Comparison of ENCODE assay signal across 9 cellular contexts in genomic region chr5:106269252-106269843, GRCh38.
A peak's percentile ranks its signal among the peaks of the same experiment; 100 is the strongest.
DNase-seq lines count a peak whose midpoint lies in the region; ATAC-seq and TF ChIP-seq lines count a peak whose summit lies in the region.
"Had no signal": no experiment of that assay in that cellular context is flagged by ENCODE, and none has a peak within 500 bp of the region (broad histone marks: within the 10 kb centered on the region; RNA-seq: fewer than 3 reads in every experiment).

No MANE protein-coding gene starts in this region.

- TF ChIP-seq POLR2A in thyroid gland (IDR thresholded peaks at IDR 0.05) = no peak

- H3K27ac Mint-ChIP-seq in MCF 10A (ENCODE audit: low read depth, unreplicated experiment) = no peak overlapping the region

- H3K27ac ChIP-seq in KMS-11 (no peak overlapping the region), mesenchymal stem cell (ENCODE audit: low read length, poor library complexity, severe bottlenecking) (no peak overlapping the region), thyroid gland (no peak overlapping the region)

- H3K4me2 ChIP-seq in KMS-11 = no peak overlapping the region
- H3K4me2 ChIP-seq in mesenchymal stem cell (ENCODE audit: low read length, poor library complexity, severe bottlenecking) = no peak overlapping the region

- H3K4ac ChIP-seq in mesenchymal stem cell (ENCODE audit: low read depth in 1 of 2, low read length in 2 of 2) = no peak overlapping the region

- H3K9me3 ChIP-seq in mesenchymal stem cell (ENCODE audit: control insufficient read depth, low read length) = no peaks in the 10 kb centered on the region
- H3K9me3 ChIP-seq in thyroid gland = no peaks in the 10 kb centered on the region

- H2AK5ac ChIP-seq in mesenchymal stem cell (ENCODE audit: low read length, severe bottlenecking) = no peak overlapping the region

- H3K27me3 Mint-ChIP-seq in MCF 10A (ENCODE audit: insufficient read depth, unreplicated experiment) = no peaks in the 10 kb centered on the region

- no peak overlapping the region for H4K91ac ChIP-seq in mesenchymal stem cell (ENCODE audit: low read length)

- no peak overlapping the region for H3K9ac ChIP-seq in KMS-11
- H3K9ac ChIP-seq in mesenchymal stem cell (ENCODE audit: low read length) = no peak overlapping the region

- H4K20me1 ChIP-seq in KMS-11 (ENCODE audit: insufficient read depth) = no peaks in the 10 kb centered on the region

- no peaks in the 10 kb centered on the region for H3K79me2 ChIP-seq in KMS-11 (ENCODE audit: insufficient read depth, low read depth)

- H3K36me3 Mint-ChIP-seq in MCF 10A (ENCODE audit: insufficient read depth, unreplicated experiment) = no peaks in the 10 kb centered on the region

- H3K79me1 ChIP-seq in mesenchymal stem cell (replicated peaks; ENCODE audit: low read length, poor library complexity, severe bottlenecking) = no peaks in the 10 kb centered on the region

- TF ChIP-seq CTCF in KMS-11 (conservative IDR thresholded peaks at IDR 0.05; ENCODE audit: low read depth, low read length) (peak; percentile 55), MCF 10A (IDR thresholded peaks at IDR 0.05; ENCODE audit: unreplicated experiment) (peak; percentile 57), thyroid gland (IDR thresholded peaks at IDR 0.05) (peak in 1 of 6 experiments; percentile 29)

- no peak overlapping the region for H2BK120ac ChIP-seq in mesenchymal stem cell (ENCODE audit: low read depth, low read length)

- H2BK15ac ChIP-seq in mesenchymal stem cell (ENCODE audit: low read depth, poor library complexity, severe bottlenecking) = no peak overlapping the region

- no TSS peak for BruUV-seq in MCF 10A (replicated peaks; lab: Mats Ljungman, UMichigan)

- no peak overlapping the region for H2BK5ac ChIP-seq in mesenchymal stem cell (ENCODE audit: low read depth, low read length, poor library complexity, severe bottlenecking)

- CTCF ChIA-PET in MCF 10A (lab: Yijun Ruan, JAX) = interaction anchor here (0.6 to 2.6 kb wide), 37 partner anchors 9 to 1407 kb away, joined by 3 to 15 read pairs (median 3); no protein-coding TSS in a partner anchor

- H3K4me1 Mint-ChIP-seq in MCF 10A (ENCODE audit: insufficient read depth, unreplicated experiment) = no peaks in the 10 kb centered on the region

- ATAC-seq in stimulated activated naive CD8-positive, alpha-beta T cell treated with anti-CD3 and anti-CD28 coated beads, Interleukin-15, Interleukin-2, amounts not matched to agents 100 U/mL and 50 U/mL, for 24 hours = no peak
- no peak for ATAC-seq in HG02884 (IDR thresholded peaks at IDR 0.05; ENCODE audit: unreplicated experiment)

- intact Hi-C loops in MCF 10A (cut with micrococcal nuclease) (loop anchor here (1.0 to 10.0 kb wide), 3 partner anchors 455 to 1404 kb away; no protein-coding TSS in a partner anchor), thyroid gland (cut with DNase I) (no loop called here)

- H3K14ac ChIP-seq in mesenchymal stem cell (ENCODE audit: low read length in 2 of 2) = no peak overlapping the region

- peak; percentile 53 for DNase-seq in DMS53 (lab: John Stamatoyannopoulos, UW)
- peak; percentile 41 for DNase-seq in MCF 10A (ENCODE audit: unreplicated experiment)
- peak; percentile 60 for DNase-seq in mesenchymal stem cell
- no peak for DNase-seq in stimulated activated naive CD8-positive, alpha-beta T cell treated with anti-CD3 and anti-CD28 coated beads, Interleukin-15, Interleukin-2, amounts not matched to agents 100 U/mL and 50 U/mL, for 24 hours
- no peak for DNase-seq in HuH-7.5 (ENCODE audit: low spot score)
- DNase-seq in thyroid gland = no peak
- DNase-seq: MG63 had no signal

- no peak overlapping the region for H3K18ac ChIP-seq in mesenchymal stem cell (ENCODE audit: low read depth in 1 of 2, low read length in 2 of 2)

- no peaks in the 10 kb centered on the region for H3K36me3 ChIP-seq in KMS-11 (ENCODE audit: insufficient read depth)
- no peaks in the 10 kb centered on the region for H3K36me3 ChIP-seq in mesenchymal stem cell (ENCODE audit: control insufficient read depth in 1 of 2, insufficient read depth in 2 of 2, low read depth in 1 of 2, low read length in 2 of 2)
- H3K36me3 ChIP-seq in thyroid gland = no peaks in the 10 kb centered on the region
- H3K36me3 ChIP-seq: MG63 had no signal

- H2BK12ac ChIP-seq in mesenchymal stem cell (ENCODE audit: low read length in 2 of 2) = no peak overlapping the region

- no peak overlapping the region for H3K4me3 Mint-ChIP-seq in MCF 10A (ENCODE audit: unreplicated experiment)

- H4K8ac ChIP-seq in mesenchymal stem cell (ENCODE audit: low read length) = no peak overlapping the region

- H3K4me3 ChIP-seq in KMS-11 (IDR thresholded peaks at IDR 0.05; ENCODE audit: insufficient read depth, low read depth, low read length) (no peak overlapping the region), mesenchymal stem cell (ENCODE audit: insufficient read depth in 1 of 2, low read depth in 1 of 2, low read length in 2 of 2) (no peak overlapping the region), thyroid gland (replicated peaks in 1 of 3) (no peak overlapping the region)
- H3K4me3 ChIP-seq: MG63 had no signal

- POLR2A ChIA-PET in MCF 10A (lab: Yijun Ruan, JAX) = interaction anchor here (1.0 kb wide), 1 partner anchor 1399 kb away, joined by 3 read pairs; no protein-coding TSS in a partner anchor

- peaks cover 11% of the 10 kb centered on the region for H3K4me1 ChIP-seq in KMS-11 (ENCODE audit: low read depth, poor library complexity, severe bottlenecking)
- H3K4me1 ChIP-seq in mesenchymal stem cell (ENCODE audit: control insufficient read depth, insufficient read depth, low read depth, low read length) = no peaks in the 10 kb centered on the region
- H3K4me1 ChIP-seq in thyroid gland = no peaks in the 10 kb centered on the region

- H3K27me3 ChIP-seq in KMS-11 (ENCODE audit: insufficient read depth, low read depth) = no peaks in the 10 kb centered on the region
- H3K27me3 ChIP-seq in mesenchymal stem cell (ENCODE audit: control insufficient read depth in 1 of 2, insufficient read depth in 1 of 2, low read length in 2 of 2) = no peaks in the 10 kb centered on the region
- H3K27me3 ChIP-seq in thyroid gland = no peaks in the 10 kb centered on the region
- H3K27me3 ChIP-seq: MG63 had no signal

- no peaks in the 10 kb centered on the region for H3K9me3 Mint-ChIP-seq in MCF 10A (ENCODE audit: unreplicated experiment)

- no peak overlapping the region for H3K23ac ChIP-seq in mesenchymal stem cell (ENCODE audit: low read length in 2 of 2)

- WGBS in mesenchymal stem cell = 60% methylated on average over 1 of the region's 2 CpGs
- 62 to 74% methylated on average over 2 of the region's 2 CpGs for WGBS in thyroid gland, 2 donors

- no peak overlapping the region for H2AFZ ChIP-seq in KMS-11 (ENCODE audit: low read depth)
- no peak overlapping the region for H2AFZ ChIP-seq in mesenchymal stem cell (ENCODE audit: low read depth, low read length)

Comparison
In these comparisons a context has a peak if more than half of its experiments do, and no peak if none do; other contexts are left out.
1. DNase-seq: peak in DMS53 (single experiment), MCF 10A (single experiment) and mesenchymal stem cell (single experiment); none in stimulated activated naive CD8-positive, alpha-beta T cell treated with anti-CD3 and anti-CD28 coated beads, Interleukin-15, Interleukin-2, amounts not matched to agents 100 U/mL and 50 U/mL, for 24 hours (single experiment), HuH-7.5 (single experiment) and thyroid gland (0 of 2).